In the genomic region with DNA sequence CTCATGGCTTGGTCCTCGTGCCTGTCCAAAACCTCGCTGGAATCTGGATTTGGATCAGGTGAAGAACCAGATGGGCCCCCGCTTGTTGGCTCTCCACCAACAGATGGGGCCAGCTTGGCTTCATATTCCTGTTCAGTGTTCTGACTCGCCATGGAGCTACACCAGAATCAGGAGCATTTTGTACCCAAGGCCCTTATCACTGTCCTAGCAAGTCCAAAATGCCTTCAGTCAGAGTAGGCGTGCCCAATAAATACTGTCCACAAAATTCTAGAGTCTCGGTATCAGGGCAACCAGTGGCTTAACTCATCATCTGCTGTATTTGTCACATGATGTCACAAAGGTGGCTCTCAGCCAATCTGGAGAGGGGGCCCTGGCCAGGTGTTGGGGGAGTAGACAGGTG, we compare ENCODE assay signal across 21 cellular contexts. TPM values are rescaled to one million over a fixed set of nuclear protein-coding genes. Genes with fewer than 3 reads are reported as not detected.
"Had no signal": no experiment of that assay in that cellular context is flagged by ENCODE, and none has a peak within 500 bp of the region (broad histone marks: within the 10 kb centered on the region; RNA-seq: fewer than 3 reads in every experiment).

A gene with protein sequence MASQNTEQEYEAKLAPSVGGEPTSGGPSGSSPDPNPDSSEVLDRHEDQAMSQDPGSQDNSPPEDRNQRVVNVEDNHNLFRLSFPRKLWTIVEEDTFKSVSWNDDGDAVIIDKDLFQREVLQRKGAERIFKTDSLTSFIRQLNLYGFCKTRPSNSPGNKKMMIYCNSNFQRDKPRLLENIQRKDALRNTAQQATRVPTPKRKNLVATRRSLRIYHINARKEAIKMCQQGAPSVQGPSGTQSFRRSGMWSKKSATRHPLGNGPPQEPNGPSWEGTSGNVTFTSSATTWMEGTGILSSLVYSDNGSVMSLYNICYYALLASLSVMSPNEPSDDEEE (minus strand): TSS at position 224 of the 400 bp plus-strand sequence. CDS start 72 bp downstream, at position 152.

RNA-seq across cellular contexts. Expression of the gene that starts here (rescaled TPM):
- total RNA-seq: occipital lobe, osteoblast, ovary, progenitor cell of endocrine pancreas, renal cortical epithelial cell, right cardiac atrium, right lobe of liver, sigmoid colon, skeletal muscle tissue, subcutaneous adipose tissue, temporal lobe, thoracic aorta, thyroid gland, tibial nerve, upper lobe of left lung, ureter, vagina had no signal
- polyA plus RNA-seq: neural cell, ovary, psoas muscle, right cardiac atrium, sigmoid colon, small intestine, stomach had no signal
